18 cellular contexts compared by ENCODE assay signal in genomic region chr18:31223371-31223770, GRCh38.
DNase-seq lines count a peak whose midpoint lies in the region; ATAC-seq, FAIRE-seq and TF ChIP-seq lines count a peak whose summit lies in the region.
"Had no signal": no experiment of that assay in that cellular context is flagged by ENCODE, and none has a peak within 500 bp of the region (broad histone marks: within the 10 kb centered on the region; RNA-seq: fewer than 3 reads in every experiment).

No MANE protein-coding gene starts in this region.

- H3K4me1 Mint-ChIP-seq in WTC11, result peaks cover 11% of the 10 kb centered on the region
- H3K4me1 Mint-ChIP-seq: CD8-positive, alpha-beta memory T cell had no signal

- BruUV-seq in HepG2 (replicated peaks; lab: Mats Ljungman, UMichigan), result no TSS peak
- BruUV-seq in GM12878 (replicated peaks; lab: Mats Ljungman, UMichigan), result no TSS peak

- peaks cover 17% of the 10 kb centered on the region for H3K9me3 Mint-ChIP-seq in WTC11

- H3K4me3 ChIP-seq in heart left ventricle (peak overlapping the region in 2 of 12 donors; percentile 10 to 29), HepG2 (replicated peaks in 1 of 3; ENCODE audit: insufficient read depth in 1 of 3, low read depth in 2 of 3, low read length in 3 of 3) (no peak overlapping the region), right lobe of liver (no peak overlapping the region), GM12878 (no peak overlapping the region)
- H3K4me3 ChIP-seq: BLaER1, GM23248 had no signal

- TF ChIP-seq CTCF in heart left ventricle (IDR thresholded peaks at IDR 0.05) (no peak), HepG2 (CRISPR knock-in tag; IDR thresholded peaks at IDR 0.05) (no peak), right lobe of liver (IDR thresholded peaks at IDR 0.05) (no peak), GM12878 (IDR thresholded peaks at IDR 0.05 in 2 of 3, conservative IDR thresholded peaks at IDR 0.05 in 1 of 3; ENCODE audit: control insufficient read depth in 2 of 3, extremely low read depth in 1 of 3, insufficient read depth in 1 of 3, low read depth in 3 of 3, low read length in 3 of 3) (no peak), WTC11 (IDR thresholded peaks at IDR 0.05) (no peak)

- H3K9ac ChIP-seq in HepG2 (ENCODE audit: insufficient read depth, low read depth, low read length), result no peak overlapping the region
- no peak overlapping the region for H3K9ac ChIP-seq in GM12878 (ENCODE audit: control insufficient read depth, insufficient read depth, low read length)
- H3K9ac ChIP-seq: BLaER1, GM23248 had no signal

- DNase-seq in heart left ventricle (no peak), cardiac septum (ENCODE audit: low spot score) (no peak), HepG2 (ENCODE audit: low spot score) (no peak), right lobe of liver (no peak), GM12878 (ENCODE audit: low read depth, low spot score) (no peak), WTC11 (ENCODE audit: low spot score) (no peak), amygdala (lab: John Stamatoyannopoulos, UW) (no peak)
- DNase-seq: 8988T; AML-193; Caco-2; CD8-positive, alpha-beta memory T cell; DND-41; GDM1; GM23248 had no signal

- intact Hi-C loops in heart left ventricle (cut with DNase I) (loop anchor here in 2 of 10 donors (10.0 kb wide), 2 partner anchors 59 to 119 kb away; partner anchors contain the start of genes DSC1 (in 1 of the 2) and DSC2 (in 1 of the 2)), cardiac septum (cut with DNase I) (loop anchor here (10.0 kb wide), 2 partner anchors 51 to 271 kb away; partner anchors contain the start of gene DSG2), HepG2 (cut with micrococcal nuclease; ENCODE audit: unreplicated experiment) (no loop called here), right lobe of liver (cut with DNase I) (no loop called here), GM12878 (cut with micrococcal nuclease; ENCODE audit: unreplicated experiment) (no loop called here)

- peaks cover 0 to 21% (median 3%) of the 10 kb centered on the region in 12 donors for H3K4me1 ChIP-seq in heart left ventricle
- H3K4me1 ChIP-seq in HepG2 (ENCODE audit: insufficient read depth, low read length), result peaks cover 36% of the 10 kb centered on the region
- H3K4me1 ChIP-seq in right lobe of liver, result peaks cover 0 to 10% (median 3%) of the 10 kb centered on the region in 4 donors
- peaks cover 8% of the 10 kb centered on the region for H3K4me1 ChIP-seq in GM12878 (ENCODE audit: control insufficient read depth, insufficient read depth, low read length)
- H3K4me1 ChIP-seq: BLaER1 had no signal

- H3K36me3 ChIP-seq in heart left ventricle (no peaks in the 10 kb centered on the region), HepG2 (replicated peaks in 1 of 2; ENCODE audit: control insufficient read depth in 1 of 2, insufficient read depth in 2 of 2, low read length in 2 of 2) (no peaks in the 10 kb centered on the region), right lobe of liver (no peaks in the 10 kb centered on the region), GM12878 (ENCODE audit: control insufficient read depth in 2 of 2, insufficient read depth in 2 of 2, low read length in 1 of 2) (no peaks in the 10 kb centered on the region)
- H3K36me3 ChIP-seq: BLaER1 had no signal

- TF ChIP-seq POLR2A in heart left ventricle (IDR thresholded peaks at IDR 0.05) (no peak), HepG2 (IDR thresholded peaks at IDR 0.05; ENCODE audit: insufficient read depth in 1 of 2, low read depth in 2 of 2, low read length in 2 of 2) (no peak), right lobe of liver (IDR thresholded peaks at IDR 0.05) (no peak), GM12878 (IDR thresholded peaks at IDR 0.05; ENCODE audit: low read depth, low read length) (no peak)

- RAD21 ChIA-PET in GM12878 (lab: Charles Lee; ENCODE audit: unreplicated experiment), result no interaction called here

- SMC1A ChIA-PET in GM12878 (lab: Charles Lee; ENCODE audit: uncharacterized antibody, unreplicated experiment), result no interaction called here

- peak in 1 of 4 donors; percentile 30 for ATAC-seq in heart left ventricle
- no peak for ATAC-seq in HepG2
- no peak for ATAC-seq in right lobe of liver
- peak; percentile 28; the same call in 2 of the 3 replicates for ATAC-seq in GM12878
- no peak for ATAC-seq in WTC11
- ATAC-seq: HCT116 had no signal

- no peak overlapping the region for H3K4me3 Mint-ChIP-seq in WTC11
- H3K4me3 Mint-ChIP-seq: CD8-positive, alpha-beta memory T cell had no signal

- no peaks in the 10 kb centered on the region for H3K27me3 Mint-ChIP-seq in WTC11 (ENCODE audit: low read depth)
- H3K27me3 Mint-ChIP-seq: CD8-positive, alpha-beta memory T cell had no signal

- no peaks in the 10 kb centered on the region for H3K79me2 ChIP-seq in HepG2 (ENCODE audit: insufficient read depth, low read length)
- H3K79me2 ChIP-seq in GM12878 (ENCODE audit: control insufficient read depth, insufficient read depth, low read length), result no peaks in the 10 kb centered on the region

- H2AFZ ChIP-seq in HepG2 (ENCODE audit: low read length) (peak overlapping the region; percentile 78), GM12878 (ENCODE audit: control insufficient read depth, low read depth, low read length) (peak overlapping the region; percentile 24; the same call in 1 of the 2 replicates)
- H2AFZ ChIP-seq: GM23248 had no signal

- H4K20me1 ChIP-seq in HepG2 (ENCODE audit: insufficient read depth, low read length) (no peaks in the 10 kb centered on the region), GM12878 (ENCODE audit: control insufficient read depth, insufficient read depth) (no peaks in the 10 kb centered on the region)
- H4K20me1 ChIP-seq: BLaER1 had no signal

- H3K27ac ChIP-seq in heart left ventricle (peak overlapping the region in 10 of 12 donors; percentile 0 to 90 (median 80)), HepG2 (ENCODE audit: extremely low read length, insufficient read depth, low read length) (no peak overlapping the region), right lobe of liver (no peak overlapping the region), GM12878 (ENCODE audit: control insufficient read depth, insufficient read depth) (no peak overlapping the region)
- H3K27ac ChIP-seq: BLaER1, GM23248 had no signal

- CTCF ChIA-PET in HepG2 (lab: Yijun Ruan, JAX; ENCODE audit: low intra/inter-chr PET ratio, low total read pairs), result no interaction called here
- CTCF ChIA-PET in GM12878 (lab: Yijun Ruan, JAX), result no interaction called here
- CTCF ChIA-PET in WTC11 (lab: Charles Lee), result no interaction called here

- no peaks in the 10 kb centered on the region for H3K27me3 ChIP-seq in heart left ventricle
- no peaks in the 10 kb centered on the region for H3K27me3 ChIP-seq in HepG2 (ENCODE audit: control insufficient read depth in 1 of 2, insufficient read depth in 2 of 2, low read length in 2 of 2)
- no peaks in the 10 kb centered on the region for H3K27me3 ChIP-seq in right lobe of liver
- H3K27me3 ChIP-seq in GM12878 (replicated peaks in 1 of 2; ENCODE audit: control insufficient read depth in 2 of 2, insufficient read depth in 2 of 2, low read length in 1 of 2), result no peaks in the 10 kb centered on the region
- H3K27me3 ChIP-seq: BLaER1 had no signal

- H3K4me2 ChIP-seq in HepG2 (ENCODE audit: low read depth, low read length) (no peak overlapping the region), GM12878 (ENCODE audit: control insufficient read depth, insufficient read depth) (no peak overlapping the region)
- H3K4me2 ChIP-seq: BLaER1 had no signal

- no peak for FAIRE-seq in HepG2 (lab: Jason Lieb, UNC)
- no peak for FAIRE-seq in GM12878 (lab: Jason Lieb, UNC)
- FAIRE-seq: H54, HTR-8/SVneo had no signal

- no peak overlapping the region for H3K27ac Mint-ChIP-seq in WTC11
- H3K27ac Mint-ChIP-seq: CD8-positive, alpha-beta memory T cell had no signal

- TF ChIP-seq EP300 in HepG2 (IDR thresholded peaks at IDR 0.05; ENCODE audit: low read depth in 2 of 2, low read length in 2 of 2), result no peak
- no peak for TF ChIP-seq EP300 in HepG2 (CRISPR knock-in tag; IDR thresholded peaks at IDR 0.05; ENCODE audit: borderline replicate concordance)
- TF ChIP-seq EP300 in GM12878 (IDR thresholded peaks at IDR 0.05; ENCODE audit: borderline replicate concordance in 1 of 2, control insufficient read depth in 1 of 2, low read depth in 2 of 2, low read length in 2 of 2), result no peak

- WGBS in heart left ventricle, 4 donors, result 56 to 64% (median 61%) methylated on average over 6 of the region's 6 CpGs
- WGBS in HepG2 (ENCODE audit: low lambda C conversion rate), result 44% methylated on average over 6 of the region's 6 CpGs
- WGBS in right lobe of liver (ENCODE audit: insufficient coverage, low coverage, low lambda C conversion rate, missing lambda C conversion rate), result 90% methylated on average over 5 of the region's 6 CpGs
- WGBS in GM12878 (ENCODE audit: insufficient coverage, insufficient replicate concordance, low lambda C conversion rate, missing lambda C conversion rate), result 50% methylated on average over 6 of the region's 6 CpGs

- in situ Hi-C loops in HepG2 (cut with HindIII; ENCODE audit: extremely low pct_ligation_motif_present, low pct_unique_long_range_greater_than_20kb) (no loop called here), GM12878 (cut with MboI) (no loop called here)

- TF ChIP-seq RAD21 in HepG2 (CRISPR knock-in tag; IDR thresholded peaks at IDR 0.05), result no peak
- TF ChIP-seq RAD21 in GM12878 (IDR thresholded peaks at IDR 0.05; ENCODE audit: insufficient read depth, low read depth, low read length), result no peak

- H3K36me3 Mint-ChIP-seq in WTC11, result no peaks in the 10 kb centered on the region; the same call in 1 of the 2 replicates
- H3K36me3 Mint-ChIP-seq: CD8-positive, alpha-beta memory T cell had no signal

- POLR2A ChIA-PET in HepG2 (lab: Yijun Ruan, JAX), result no interaction called here
- POLR2A ChIA-PET in GM12878 (lab: Charles Lee), result no interaction called here
- POLR2A ChIA-PET in WTC11 (lab: Charles Lee), result no interaction called here

- peaks cover 0 to 36% (median 3%) of the 10 kb centered on the region in 12 donors for H3K9me3 ChIP-seq in heart left ventricle
- H3K9me3 ChIP-seq in HepG2 (ENCODE audit: low read length), result no peaks in the 10 kb centered on the region
- no peaks in the 10 kb centered on the region for H3K9me3 ChIP-seq in right lobe of liver
- H3K9me3 ChIP-seq in GM12878 (replicated peaks; ENCODE audit: control insufficient read depth, insufficient read depth, low read length), result peaks cover 3% of the 10 kb centered on the region; the same call in 2 of the 3 replicates
- H3K9me3 ChIP-seq: BLaER1, Caco-2 had no signal

TF ChIP-seq in HepG2, 621 proteins besides CTCF, POLR2A, EP300 and RAD21 (continues in another document):
- TF ChIP-seq TCF7 (IDR thresholded peaks at IDR 0.05; ENCODE audit: low read depth), result no peak

TF ChIP-seq in GM12878, 131 proteins besides CTCF, POLR2A, EP300 and RAD21 (continues in another document):
- TF ChIP-seq HCFC1 (IDR thresholded peaks at IDR 0.05; ENCODE audit: low read length) (no peak), WRNIP1 (IDR thresholded peaks at IDR 0.05; ENCODE audit: borderline replicate concordance, low read depth, low read length) (no peak), RUNX3 (IDR thresholded peaks at IDR 0.05; ENCODE audit: low read length) (peak; percentile 8; the same call in 1 of the 2 replicates)

Comparison
In these comparisons a context has a peak if more than half of its experiments do, and no peak if none do; other contexts are left out.
1. H3K27ac ChIP-seq: peak in heart left ventricle (10 of 12); none in HepG2 (single experiment), right lobe of liver (0 of 3) and GM12878 (single experiment).